10 cellular contexts compared by ENCODE assay signal in genomic region chr17:71632328-71632727, GRCh38.
DNase-seq lines count a peak whose midpoint lies in the region; ATAC-seq and TF ChIP-seq lines count a peak whose summit lies in the region.
"Had no signal": no experiment of that assay in that cellular context is flagged by ENCODE, and none has a peak within 500 bp of the region (broad histone marks: within the 10 kb centered on the region; RNA-seq: fewer than 3 reads in every experiment).

No MANE protein-coding gene starts in this region.

- no peak overlapping the region for H3K9ac ChIP-seq in mesenchymal stem cell (ENCODE audit: low read length)

- no peak overlapping the region for H3K4me2 ChIP-seq in mesenchymal stem cell (ENCODE audit: low read length, poor library complexity, severe bottlenecking)

- CTCF ChIA-PET in T-cell (lab: Charles Lee): no interaction called here

- H3K4me1 ChIP-seq in mesenchymal stem cell (ENCODE audit: control insufficient read depth, insufficient read depth, low read depth, low read length): peaks cover 1% of the 10 kb centered on the region
- no peaks in the 10 kb centered on the region for H3K4me1 ChIP-seq in prostate gland (replicated peaks)

- in situ Hi-C loops in KBM-7 (cut with MboI; ENCODE audit: low pct_unique_long_range_greater_than_20kb, low sequenced_read_pairs): no loop called here

- H2BK120ac ChIP-seq in mesenchymal stem cell (ENCODE audit: low read depth, low read length): no peak overlapping the region

- intact Hi-C loops in prostate gland (cut with DNase I): no loop called here

- no peak for ATAC-seq in GM18519 (IDR thresholded peaks at IDR 0.05; ENCODE audit: low FRiP score, unreplicated experiment)
- ATAC-seq in T-cell (replicated peaks in 1 of 4): no peak

- no peak overlapping the region for H4K91ac ChIP-seq in mesenchymal stem cell (ENCODE audit: low read length)

- H3K27me3 Mint-ChIP-seq in T-cell: no peaks in the 10 kb centered on the region

- H4K8ac ChIP-seq in mesenchymal stem cell (ENCODE audit: low read length): no peak overlapping the region

- no peak overlapping the region for H2BK15ac ChIP-seq in mesenchymal stem cell (ENCODE audit: low read depth, poor library complexity, severe bottlenecking)

- no peaks in the 10 kb centered on the region for H3K36me3 Mint-ChIP-seq in T-cell

- no peak for TF ChIP-seq POLR2A in prostate gland (IDR thresholded peaks at IDR 0.05)

- no peak overlapping the region for H2AFZ ChIP-seq in mesenchymal stem cell (ENCODE audit: low read depth, low read length)

- no peaks in the 10 kb centered on the region for H3K4me1 Mint-ChIP-seq in T-cell

- H3K27ac ChIP-seq in mesenchymal stem cell (ENCODE audit: low read length, poor library complexity, severe bottlenecking): peak overlapping the region; percentile 47
- H3K27ac ChIP-seq in prostate gland: no peak overlapping the region
- H3K27ac ChIP-seq: VCaP had no signal

- H2AK5ac ChIP-seq in mesenchymal stem cell (ENCODE audit: low read length, severe bottlenecking): no peak overlapping the region

- H3K18ac ChIP-seq in mesenchymal stem cell (ENCODE audit: low read depth in 1 of 2, low read length in 2 of 2): no peak overlapping the region

- H3K4me3 Mint-ChIP-seq in T-cell: no peak overlapping the region

- WGBS in mesenchymal stem cell: 10% methylated on average over 2 of the region's 2 CpGs
- 10% methylated on average over 2 of the region's 2 CpGs for WGBS in prostate gland

- H3K14ac ChIP-seq in mesenchymal stem cell (ENCODE audit: low read length in 2 of 2): no peak overlapping the region

- H3K4ac ChIP-seq in mesenchymal stem cell (ENCODE audit: low read depth in 1 of 2, low read length in 2 of 2): no peak overlapping the region

- H3K79me1 ChIP-seq in mesenchymal stem cell (replicated peaks; ENCODE audit: low read length, poor library complexity, severe bottlenecking): no peaks in the 10 kb centered on the region

- H3K27me3 ChIP-seq in mesenchymal stem cell (ENCODE audit: control insufficient read depth in 1 of 2, insufficient read depth in 1 of 2, low read length in 2 of 2) (no peaks in the 10 kb centered on the region), prostate gland (replicated peaks; ENCODE audit: insufficient read depth) (no peaks in the 10 kb centered on the region)

- peaks cover 4 to 7% (median 5%) of the 10 kb centered on the region in 3 donors for H3K9me3 Mint-ChIP-seq in T-cell

- no peak overlapping the region for H2BK12ac ChIP-seq in mesenchymal stem cell (ENCODE audit: low read length in 2 of 2)

- H3K23ac ChIP-seq in mesenchymal stem cell (ENCODE audit: low read length in 2 of 2): no peak overlapping the region

- TF ChIP-seq CTCF in prostate gland (IDR thresholded peaks at IDR 0.05): no peak

- H3K36me3 ChIP-seq in mesenchymal stem cell (ENCODE audit: control insufficient read depth in 1 of 2, insufficient read depth in 2 of 2, low read depth in 1 of 2, low read length in 2 of 2) (no peaks in the 10 kb centered on the region), prostate gland (no peaks in the 10 kb centered on the region)

- POLR2A ChIA-PET in T-cell (lab: Charles Lee): no interaction called here

- H3K4me3 ChIP-seq in mesenchymal stem cell (ENCODE audit: insufficient read depth in 1 of 2, low read depth in 1 of 2, low read length in 2 of 2): no peak overlapping the region
- H3K4me3 ChIP-seq in prostate gland: no peak overlapping the region

- no peak overlapping the region for H3K27ac Mint-ChIP-seq in T-cell

- peak; percentile 56 for DNase-seq in DMS153 (lab: John Stamatoyannopoulos, UW)
- DNase-seq in NCI-H1436 treated with DMSO at 0.1 percent for 48 hours (lab: John Stamatoyannopoulos, UW): peak; percentile 90
- peak; percentile 40 to 84 for DNase-seq in SW 1271 (lab: John Stamatoyannopoulos, UW)
- DNase-seq in mesenchymal stem cell: peak; percentile 14
- no peak for DNase-seq in T-cell
- DNase-seq in KBM-7: no peak
- DNase-seq in prostate gland (ENCODE audit: low spot score): no peak
- DNase-seq: stimulated activated naive CD4-positive, alpha-beta T cell treated with Interleukin-2 at 50 U/mL for 16 hours had no signal

- H2BK5ac ChIP-seq in mesenchymal stem cell (ENCODE audit: low read depth, low read length, poor library complexity, severe bottlenecking): no peak overlapping the region

- H3K9me3 ChIP-seq in mesenchymal stem cell (ENCODE audit: control insufficient read depth, low read length) (no peaks in the 10 kb centered on the region), prostate gland (no peaks in the 10 kb centered on the region)

Comparison
In these comparisons a context has a peak if more than half of its experiments do, and no peak if none do; other contexts are left out.
1. DNase-seq: peak in DMS153 (single experiment), NCI-H1436 treated with DMSO at 0.1 percent for 48 hours (single experiment), SW 1271 (2 of 2) and mesenchymal stem cell (single experiment); none in T-cell (0 of 34), KBM-7 (single experiment) and prostate gland (single experiment).